ENCODE assay signal across 23 cellular contexts in genomic region chr6:36925809-36926208, GRCh38. TPM values are rescaled to one million over a fixed set of nuclear protein-coding genes. Genes with fewer than 3 reads are reported as not detected.
DNase-seq lines count a peak whose midpoint lies in the region; ATAC-seq and TF ChIP-seq lines count a peak whose summit lies in the region.
"Had no signal": no experiment of that assay in that cellular context is flagged by ENCODE, and none has a peak within 500 bp of the region (broad histone marks: within the 10 kb centered on the region; RNA-seq: fewer than 3 reads in every experiment).

No MANE protein-coding gene starts in this region.

- peak; percentile 52 for ATAC-seq in activated naive CD8-positive, alpha-beta T cell treated with anti-CD3 and anti-CD28 coated beads, Interleukin-2, amount 10 ng/mL, durations not matched to agents 7 days and 5 days (ENCODE audit: low read depth)
- ATAC-seq in GM21390 (IDR thresholded peaks at IDR 0.05; ENCODE audit: unreplicated experiment), result no peak
- no peak for ATAC-seq in GM19397 (IDR thresholded peaks at IDR 0.05; ENCODE audit: unreplicated experiment)
- ATAC-seq: left lung had no signal

- peak overlapping the region; percentile 78 for H3K27ac ChIP-seq in smooth muscle cell (ENCODE audit: low read depth)
- H3K27ac ChIP-seq: left lung, VCaP had no signal

- peaks cover 9% of the 10 kb centered on the region for H3K36me3 Mint-ChIP-seq in activated naive CD8-positive, alpha-beta T cell treated with anti-CD3 and anti-CD28 coated beads, Interleukin-2, amount 10 ng/mL, durations not matched to agents 7 days and 5 days

- H3K4me1 ChIP-seq in Loucy (ENCODE audit: insufficient read depth, low read length, poor library complexity, severe bottlenecking), result peaks cover 31% of the 10 kb centered on the region
- H3K4me1 ChIP-seq in smooth muscle cell (ENCODE audit: low read depth), result peaks cover 7% of the 10 kb centered on the region

- H3K4me2 ChIP-seq in Loucy (ENCODE audit: low read depth, low read length, poor library complexity, severe bottlenecking) (peak overlapping the region; percentile 19), smooth muscle cell (peak overlapping the region; percentile 20)

- DNase-seq in GM10248 (ENCODE audit: extremely low spot score), result peak; percentile 46
- DNase-seq in activated naive CD8-positive, alpha-beta T cell treated with anti-CD3 and anti-CD28 coated beads, Interleukin-2, amount 10 ng/mL, durations not matched to agents 7 days and 5 days, result no peak
- no peak for DNase-seq in smooth muscle cell (lab: John Stamatoyannopoulos, UW; ENCODE audit: unreplicated experiment)
- DNase-seq in RKO (ENCODE audit: low spot score), result no peak
- DNase-seq: activated gamma-delta T cell treated with Interleukin-2 at 50 U/mL for 16 hours; cerebellar nuclear complex; EL; glutamatergic neuron; left lung; MM.1S; NCI-H146; NCI-H2227 treated with DMSO at 0.1 percent for 48 hours; NCI-H774; OCI-M1; SHP77 treated with DMSO at 0.1 percent for 48 hours; stimulated activated naive CD4-positive, alpha-beta T cell had no signal

- H3K27me3 ChIP-seq in Loucy (ENCODE audit: insufficient read depth, low read length, poor library complexity, severe bottlenecking), result no peaks in the 10 kb centered on the region
- H3K27me3 ChIP-seq in smooth muscle cell (ENCODE audit: low read depth), result no peaks in the 10 kb centered on the region
- H3K27me3 ChIP-seq: left lung had no signal

- no peak overlapping the region for H3K4me3 ChIP-seq in Loucy (ENCODE audit: low read length, poor library complexity, severe bottlenecking)
- H3K4me3 ChIP-seq in smooth muscle cell, result no peak overlapping the region
- H3K4me3 ChIP-seq: left lung had no signal

- TF ChIP-seq CTCF in GM10248 (IDR thresholded peaks at IDR 0.05; ENCODE audit: control extremely low read depth, extremely low read depth, low read depth, missing control alignments) (no peak), Loucy (conservative IDR thresholded peaks at IDR 0.05; ENCODE audit: low read length) (no peak), smooth muscle cell (IDR thresholded peaks at IDR 0.05; ENCODE audit: borderline replicate concordance, insufficient read depth, poor library complexity, severe bottlenecking) (no peak)

- H4K20me1 ChIP-seq in Loucy (ENCODE audit: insufficient read depth, low read length, poor library complexity, severe bottlenecking) (no peaks in the 10 kb centered on the region), smooth muscle cell (ENCODE audit: low read depth) (no peaks in the 10 kb centered on the region)

- no peak overlapping the region for H3K9ac ChIP-seq in Loucy (ENCODE audit: low read depth, low read length, poor library complexity, severe bottlenecking)
- H3K9ac ChIP-seq in smooth muscle cell (ENCODE audit: low read depth), result no peak overlapping the region

- H3K36me3 ChIP-seq in Loucy (ENCODE audit: insufficient read depth, low read length) (no peaks in the 10 kb centered on the region; the same call in 1 of the 2 replicates), smooth muscle cell (ENCODE audit: low read depth) (no peaks in the 10 kb centered on the region)

- no peak overlapping the region for H2AFZ ChIP-seq in Loucy (ENCODE audit: low read length)
- no peak overlapping the region for H2AFZ ChIP-seq in smooth muscle cell (ENCODE audit: low read depth)

- 94% methylated on average over 4 of the region's 4 CpGs for WGBS in smooth muscle cell (ENCODE audit: low lambda C conversion rate)

- no peaks in the 10 kb centered on the region for H3K27me3 Mint-ChIP-seq in activated naive CD8-positive, alpha-beta T cell treated with anti-CD3 and anti-CD28 coated beads, Interleukin-2, amount 10 ng/mL, durations not matched to agents 7 days and 5 days
- H3K27me3 Mint-ChIP-seq: type B pancreatic cell had no signal

- no peaks in the 10 kb centered on the region for H3K79me2 ChIP-seq in Loucy (ENCODE audit: insufficient read depth, low read length)
- H3K79me2 ChIP-seq in smooth muscle cell (ENCODE audit: low read depth), result no peaks in the 10 kb centered on the region

- no peaks in the 10 kb centered on the region for H3K9me2 ChIP-seq in Loucy (replicated peaks; ENCODE audit: low read depth, low read length)

- H3K9me3 ChIP-seq in Loucy (ENCODE audit: insufficient read depth, low read depth, low read length) (no peaks in the 10 kb centered on the region), smooth muscle cell (replicated peaks; ENCODE audit: low read depth) (no peaks in the 10 kb centered on the region)
- H3K9me3 ChIP-seq: left lung had no signal

- POLR2A ChIA-PET in GM10248 (lab: Yijun Ruan, JAX), result no interaction called here
- POLR2A ChIA-PET in activated naive CD8-positive, alpha-beta T cell treated with anti-CD3 and anti-CD28 coated beads, Interleukin-2, amount 10 ng/mL, durations not matched to agents 7 days and 5 days (lab: Charles Lee), result interaction anchor here (0.6 to 1.2 kb wide), 3 partner anchors 12 to 60 kb away, joined by 3 to 4 read pairs (median 3); partner anchors contain the start of gene MTCH1

- H3K4me1 Mint-ChIP-seq in activated naive CD8-positive, alpha-beta T cell treated with anti-CD3 and anti-CD28 coated beads, Interleukin-2, amount 10 ng/mL, durations not matched to agents 7 days and 5 days, result peaks cover 17% of the 10 kb centered on the region

- H3F3A ChIP-seq in Loucy (ENCODE audit: low read depth) (no peaks in the 10 kb centered on the region), smooth muscle cell (ENCODE audit: low read depth) (peaks cover 5% of the 10 kb centered on the region)

- no peak overlapping the region for H3K27ac Mint-ChIP-seq in activated naive CD8-positive, alpha-beta T cell treated with anti-CD3 and anti-CD28 coated beads, Interleukin-2, amount 10 ng/mL, durations not matched to agents 7 days and 5 days
- H3K27ac Mint-ChIP-seq: type B pancreatic cell had no signal

- H3K9me3 Mint-ChIP-seq in activated naive CD8-positive, alpha-beta T cell treated with anti-CD3 and anti-CD28 coated beads, Interleukin-2, amount 10 ng/mL, durations not matched to agents 7 days and 5 days, result no peaks in the 10 kb centered on the region
- H3K9me3 Mint-ChIP-seq: type B pancreatic cell had no signal

- CTCF ChIA-PET in GM10248 (lab: Yijun Ruan, JAX), result interaction anchor here (0.9 kb wide), 1 partner anchor 51 kb away, joined by 3 read pairs; the partner anchor contains the start of gene PPIL1

- peak overlapping the region; percentile 5 for H3K4me3 Mint-ChIP-seq in activated naive CD8-positive, alpha-beta T cell treated with anti-CD3 and anti-CD28 coated beads, Interleukin-2, amount 10 ng/mL, durations not matched to agents 7 days and 5 days
- H3K4me3 Mint-ChIP-seq: type B pancreatic cell had no signal

RNA-seq across cellular contexts. Expression of gene PI16, which starts 28.7 kb away (rescaled TPM):
- under 1 TPM; 0.37 to 0.86 TPM for total RNA-seq in activated naive CD8-positive, alpha-beta T cell treated with anti-CD3 and anti-CD28 coated beads, Interleukin-2, amount 10 ng/mL, durations not matched to agents 7 days and 5 days
- 1.2 and 4.1 TPM in 2 replicates for total RNA-seq in smooth muscle cell
- 7.2 and 9.6 TPM in 2 replicates for polyA plus RNA-seq in smooth muscle cell
- total RNA-seq: fibroblast of lung, H1 had no signal

RNA-seq across cellular contexts. Expression of gene C6orf89, which starts 40.1 kb away (rescaled TPM):
- total RNA-seq in activated naive CD8-positive, alpha-beta T cell treated with anti-CD3 and anti-CD28 coated beads, Interleukin-2, amount 10 ng/mL, durations not matched to agents 7 days and 5 days, result 10 to 100 TPM; 45.3 to 46.0 TPM
- 40.7 and 45.7 TPM in 2 replicates for total RNA-seq in smooth muscle cell
- 43.7 and 44.6 TPM in 2 replicates for polyA plus RNA-seq in smooth muscle cell

RNA-seq across cellular contexts. Expression of gene PPIL1, which starts 51.2 kb away (rescaled TPM):
- 10 to 100 TPM; 18.5 to 19.9 TPM for total RNA-seq in activated naive CD8-positive, alpha-beta T cell treated with anti-CD3 and anti-CD28 coated beads, Interleukin-2, amount 10 ng/mL, durations not matched to agents 7 days and 5 days
- 49.3 and 57.6 TPM in 2 replicates for total RNA-seq in smooth muscle cell
- 34.6 and 45.4 TPM in 2 replicates for polyA plus RNA-seq in smooth muscle cell
